Comparison of ENCODE assay signal across 13 cellular contexts in the genomic region with DNA sequence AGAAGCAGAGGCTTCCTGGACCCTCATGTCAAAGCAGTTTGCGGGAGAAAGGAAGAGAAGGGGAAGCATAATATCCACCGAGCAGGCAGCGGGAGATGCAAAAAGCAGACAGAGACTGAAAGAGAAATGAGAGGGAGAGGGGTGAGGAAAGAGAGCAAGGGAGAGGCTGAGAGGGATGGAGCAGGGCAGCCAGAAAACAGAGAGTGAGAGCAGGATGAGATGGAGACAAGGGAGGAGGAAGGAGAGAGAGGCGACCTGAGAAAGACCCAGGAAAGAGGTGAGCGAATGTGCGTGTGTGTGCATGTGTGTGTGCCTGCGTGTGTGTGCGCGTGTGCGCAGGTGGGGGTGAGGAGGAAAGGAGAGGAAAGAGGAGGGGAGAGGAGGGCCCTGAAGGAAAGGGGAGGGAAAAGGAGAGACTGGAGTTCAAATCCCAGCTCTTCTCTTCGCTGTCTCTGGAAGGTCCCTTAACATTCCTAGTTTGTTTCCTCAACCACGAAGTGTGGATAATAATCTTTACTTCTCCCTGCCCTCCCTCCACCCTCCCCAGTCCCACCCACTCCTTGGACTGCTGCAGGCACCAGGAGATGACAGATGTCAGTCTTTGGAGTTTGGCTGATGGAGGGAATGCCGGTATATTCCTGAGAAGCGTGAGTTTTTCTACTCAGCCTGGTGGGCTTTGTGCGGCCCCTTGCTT.
"Had no signal": no experiment of that assay in that cellular context is flagged by ENCODE, and none has a peak within 500 bp of the region (broad histone marks: within the 10 kb centered on the region; RNA-seq: fewer than 3 reads in every experiment).

No MANE protein-coding gene starts in this region.

- H3K4me3 ChIP-seq: esophagus squamous epithelium, prostate gland had no signal

- FAIRE-seq: bronchial epithelial cell, endothelial cell of umbilical vein had no signal

- H3K36me3 ChIP-seq: esophagus squamous epithelium, prostate gland had no signal

- DNase-seq: activated CD4-positive, alpha-beta T cell treated with anti-CD3 and anti-CD28 coated beads for 36 hours; activated CD4-positive, alpha-beta T cell treated with anti-CD3 and anti-CD28 coated beads, Interleukin-2, amount 50 U/mL, for 48 hours; activated gamma-delta T cell; effector memory CD4-positive, alpha-beta T cell; esophagus squamous epithelium; mesenchymal stem cell; right cardiac atrium; stimulated activated CD4-positive, alpha-beta T cell treated with anti-CD3 and anti-CD28 coated beads, Interleukin-15, amount 100 ng/mL, for 24 hours; stimulated activated CD4-positive, alpha-beta T cell treated with anti-CD3 and anti-CD28 coated beads, Interleukin-2, amount 100 ng/mL, for 48 hours; stimulated activated naive CD8-positive, alpha-beta T cell treated with anti-CD3 and anti-CD28 coated beads, Interleukin-15, amount 100 ng/mL, for 72 hours had no signal

- ATAC-seq: activated CD4-positive, alpha-beta T cell treated with anti-CD3 and anti-CD28 coated beads for 36 hours; stimulated activated naive CD8-positive, alpha-beta T cell treated with anti-CD3 and anti-CD28 coated beads, Interleukin-15, amount 100 ng/mL, for 72 hours had no signal

- H3K27ac ChIP-seq: esophagus squamous epithelium, prostate gland had no signal

- H3K9me3 ChIP-seq: esophagus squamous epithelium, prostate gland had no signal

- H3K4me1 ChIP-seq: esophagus squamous epithelium, prostate gland had no signal
